ENCODE assay signal across 15 cellular contexts in genomic region chr17:35630530-35631148, GRCh38. TPM values are rescaled to one million over a fixed set of nuclear protein-coding genes. Genes with fewer than 3 reads are reported as not detected.
DNase-seq lines count a peak whose midpoint lies in the region; ATAC-seq, FAIRE-seq and TF ChIP-seq lines count a peak whose summit lies in the region.
"Had no signal": no experiment of that assay in that cellular context is flagged by ENCODE, and none has a peak within 500 bp of the region (broad histone marks: within the 10 kb centered on the region; RNA-seq: fewer than 3 reads in every experiment).

No MANE protein-coding gene starts in this region.

- no peaks in the 10 kb centered on the region for H4K20me1 ChIP-seq in HCT116 (ENCODE audit: insufficient read depth)
- H4K20me1 ChIP-seq in astrocyte (ENCODE audit: insufficient read depth, low read length): peaks cover 33% of the 10 kb centered on the region
- H4K20me1 ChIP-seq in OCI-LY7 (ENCODE audit: insufficient read depth, low read length): no peaks in the 10 kb centered on the region

- H3K36me3 Mint-ChIP-seq in astrocyte (ENCODE audit: low read depth, unreplicated experiment): peaks cover 5% of the 10 kb centered on the region

- peak; percentile 44; the same call in 1 of the 2 replicates for ATAC-seq in HCT116
- ATAC-seq: left colon had no signal

- POLR2A ChIA-PET in HCT116 (lab: Charles Lee) (no interaction called here), HEK293T (lab: Yijun Ruan, JAX) (no interaction called here), OCI-LY7 (lab: Charles Lee) (no interaction called here)

- TF ChIP-seq CTCF in HCT116 (IDR thresholded peaks at IDR 0.05 in 2 of 3, conservative IDR thresholded peaks at IDR 0.05 in 1 of 3; ENCODE audit: borderline replicate concordance in 1 of 3, insufficient read depth in 1 of 3, low read depth in 2 of 3, low read length in 2 of 3) (no peak), astrocyte (IDR thresholded peaks at IDR 0.05; ENCODE audit: insufficient read depth, low read depth, low read length) (no peak), OCI-LY7 (conservative IDR thresholded peaks at IDR 0.05; ENCODE audit: low read length) (no peak)

- no peak overlapping the region for H3K4me3 Mint-ChIP-seq in astrocyte (ENCODE audit: unreplicated experiment)
- H3K4me3 Mint-ChIP-seq: activated naive CD4-positive, alpha-beta T cell treated with anti-CD3 and anti-CD28 coated beads, Interleukin-2, amount 50 U/mL, for 24 hours; CD4-positive, CD25-positive, alpha-beta regulatory T cell had no signal

- DNase-seq in HCT116 (ENCODE audit: low read depth, low spot score) (peak; percentile 27), astrocyte (ENCODE audit: low read depth) (peak; percentile 83), hepatic stellate cell (ENCODE audit: low spot score) (peak; percentile 51), HEK293T (ENCODE audit: extremely low spot score) (no peak), frontal cortex (ENCODE audit: low spot score in 2 of 2) (no peak), OCI-LY7 (ENCODE audit: low spot score) (no peak), NCI-H2081 (lab: John Stamatoyannopoulos, UW) (no peak)
- DNase-seq: activated CD4-positive, alpha-beta T cell treated with anti-CD3 and anti-CD28 coated beads, Interleukin-2, amount 50 U/mL, for 1 hour; CD4-positive, CD25-positive, alpha-beta regulatory T cell; erythroblast; left colon; pancreas; stimulated activated CD4-positive, alpha-beta T cell treated with anti-CD3 and anti-CD28 coated beads, Interleukin-4, amount 100 ng/mL, for 1 hour had no signal

- no peak for TF ChIP-seq RAD21 in HCT116 (IDR thresholded peaks at IDR 0.05; ENCODE audit: low read depth)

- H3K79me2 ChIP-seq in ACC112 (ENCODE audit: control insufficient read depth, insufficient read depth, low read length, unreplicated experiment) (peaks cover 3% of the 10 kb centered on the region), HCT116 (ENCODE audit: insufficient read depth, low read length) (peaks cover 3% of the 10 kb centered on the region; the same call in 1 of the 2 replicates), astrocyte (ENCODE audit: insufficient read depth, low read length) (peaks cover 14% of the 10 kb centered on the region), OCI-LY7 (ENCODE audit: insufficient read depth, low read depth, low read length) (no peaks in the 10 kb centered on the region)

- H3K4me2 ChIP-seq in HCT116 (ENCODE audit: low read length): peak overlapping the region; percentile 21
- H3K4me2 ChIP-seq in astrocyte (ENCODE audit: low read length): peak overlapping the region; percentile 41
- H3K4me2 ChIP-seq in OCI-LY7 (ENCODE audit: low read length): no peak overlapping the region

- H3K9ac ChIP-seq in HCT116 (ENCODE audit: low read length) (no peak overlapping the region), astrocyte (ENCODE audit: low read length) (peak overlapping the region; percentile 26)

- intact Hi-C loops in HCT116 (cut with micrococcal nuclease): no loop called here
- intact Hi-C loops in OCI-LY7 (cut with micrococcal nuclease; ENCODE audit: unreplicated experiment): no loop called here

- H3K27me3 Mint-ChIP-seq in astrocyte (ENCODE audit: low read depth, unreplicated experiment): no peaks in the 10 kb centered on the region
- H3K27me3 Mint-ChIP-seq: activated naive CD4-positive, alpha-beta T cell treated with anti-CD3 and anti-CD28 coated beads, Interleukin-2, amount 50 U/mL, for 24 hours; CD4-positive, CD25-positive, alpha-beta regulatory T cell had no signal

- H3K9me2 ChIP-seq in HCT116 (ENCODE audit: insufficient read depth) (no peaks in the 10 kb centered on the region), OCI-LY7 (ENCODE audit: insufficient read depth, low read length) (no peaks in the 10 kb centered on the region)

- peak overlapping the region; percentile 87 for H3K27ac Mint-ChIP-seq in astrocyte (ENCODE audit: unreplicated experiment)
- H3K27ac Mint-ChIP-seq: activated naive CD4-positive, alpha-beta T cell treated with anti-CD3 and anti-CD28 coated beads, Interleukin-2, amount 50 U/mL, for 24 hours had no signal

- H3K4me3 ChIP-seq in ACC112 (ENCODE audit: low read depth, low read length) (no peak overlapping the region), HCT116 (replicated peaks in 1 of 2; ENCODE audit: low read depth in 1 of 2, low read length in 2 of 2) (no peak overlapping the region), astrocyte (ENCODE audit: insufficient read depth, low read depth, low read length) (no peak overlapping the region), OCI-LY7 (ENCODE audit: low read depth, low read length, poor library complexity, severe bottlenecking) (no peak overlapping the region)
- H3K4me3 ChIP-seq: pancreas had no signal

- H3K4me1 ChIP-seq in ACC112 (ENCODE audit: control insufficient read depth, insufficient read depth, low read length, unreplicated experiment) (peaks cover 15% of the 10 kb centered on the region), HCT116 (ENCODE audit: control insufficient read depth in 1 of 2, insufficient read depth in 2 of 2, low read length in 2 of 2) (peaks cover 4 to 15% of the 10 kb centered on the region in 2 experiments; a peak in 3 of 4 replicates), astrocyte (ENCODE audit: insufficient read depth, low read length) (peaks cover 4% of the 10 kb centered on the region), OCI-LY7 (ENCODE audit: insufficient read depth, low read length, poor library complexity, severe bottlenecking) (peaks cover 7% of the 10 kb centered on the region)
- H3K4me1 ChIP-seq: pancreas had no signal

- H3K9me3 Mint-ChIP-seq in astrocyte (ENCODE audit: unreplicated experiment): no peaks in the 10 kb centered on the region
- H3K9me3 Mint-ChIP-seq: activated naive CD4-positive, alpha-beta T cell treated with anti-CD3 and anti-CD28 coated beads, Interleukin-2, amount 50 U/mL, for 24 hours; CD4-positive, CD25-positive, alpha-beta regulatory T cell had no signal

- H2AFZ ChIP-seq in ACC112 (ENCODE audit: low read length, unreplicated experiment) (no peak overlapping the region), HCT116 (ENCODE audit: low read depth, low read length, poor library complexity, severe bottlenecking) (no peak overlapping the region), astrocyte (ENCODE audit: low read depth, low read length) (no peak overlapping the region), OCI-LY7 (ENCODE audit: low read length) (no peak overlapping the region)

- H3K27me3 ChIP-seq in ACC112 (ENCODE audit: insufficient read depth, low read length): no peaks in the 10 kb centered on the region
- H3K27me3 ChIP-seq in HCT116 (ENCODE audit: insufficient read depth, low read length): no peaks in the 10 kb centered on the region
- no peaks in the 10 kb centered on the region for H3K27me3 ChIP-seq in astrocyte (ENCODE audit: insufficient read depth, low read length)
- H3K27me3 ChIP-seq: pancreas had no signal

- H3K27ac ChIP-seq in ACC112 (ENCODE audit: low read depth, low read length) (peak overlapping the region; percentile 61), HCT116 (ENCODE audit: low read depth, low read length) (peak overlapping the region; percentile 2; the same call in 1 of the 2 replicates), astrocyte (ENCODE audit: low read depth, low read length) (peak overlapping the region; percentile 74), OCI-LY7 (ENCODE audit: low read depth, low read length, poor library complexity, severe bottlenecking) (no peak overlapping the region)
- H3K27ac ChIP-seq: pancreas had no signal

- BruUV-seq in HCT116 (replicated peaks; lab: Mats Ljungman, UMichigan): no TSS peak
- BruUV-seq in OCI-LY7 (replicated peaks; lab: Mats Ljungman, UMichigan): no TSS peak

- peak; percentile 98 for FAIRE-seq in astrocyte (lab: Jason Lieb, UNC)
- FAIRE-seq in frontal cortex (lab: Jason Lieb, UNC): no peak

- H3K36me3 ChIP-seq in ACC112 (ENCODE audit: insufficient read depth, low read length) (peaks cover 7% of the 10 kb centered on the region), HCT116 (ENCODE audit: control insufficient read depth in 1 of 2, insufficient read depth in 2 of 2, low read length in 2 of 2) (peaks cover 32 to 38% of the 10 kb centered on the region in 2 experiments; a peak in 3 of 4 replicates), astrocyte (ENCODE audit: insufficient read depth, low read length) (peaks cover 39% of the 10 kb centered on the region), OCI-LY7 (ENCODE audit: insufficient read depth, low read length) (peaks cover 57% of the 10 kb centered on the region)

- CTCF ChIA-PET in HCT116 (lab: Charles Lee) (interaction anchor here (0.6 kb wide), 1 partner anchor 174 kb away, joined by 3 read pairs; no protein-coding TSS in a partner anchor), HEK293T (lab: Yijun Ruan, JAX) (no interaction called here), OCI-LY7 (lab: Charles Lee; ENCODE audit: unreplicated experiment) (no interaction called here)

- no peak for TF ChIP-seq POLR2A in HCT116 (IDR thresholded peaks at IDR 0.05; ENCODE audit: borderline replicate concordance, extremely low read depth, insufficient read depth, insufficient read length)

- no peaks in the 10 kb centered on the region for H3K9me3 ChIP-seq in HCT116 (ENCODE audit: control insufficient read depth in 1 of 2, insufficient read depth in 1 of 2, low read depth in 1 of 2, low read length in 2 of 2)
- no peaks in the 10 kb centered on the region for H3K9me3 ChIP-seq in astrocyte (ENCODE audit: insufficient read depth, low read depth, low read length)
- no peaks in the 10 kb centered on the region for H3K9me3 ChIP-seq in OCI-LY7 (ENCODE audit: low read length)
- H3K9me3 ChIP-seq: pancreas had no signal

- RAD21 ChIA-PET in HCT116 (lab: Charles Lee; ENCODE audit: low non-redundant PET in 1 of 2, low total read pairs in 2 of 2, uncharacterized antibody in 2 of 2, unreplicated experiment in 2 of 2): no interaction called here

- H3K4me1 Mint-ChIP-seq in astrocyte (ENCODE audit: low read depth, unreplicated experiment): peaks cover 4% of the 10 kb centered on the region
- H3K4me1 Mint-ChIP-seq: activated naive CD4-positive, alpha-beta T cell treated with anti-CD3 and anti-CD28 coated beads, Interleukin-2, amount 50 U/mL, for 24 hours had no signal

TF ChIP-seq in HCT116, 20 proteins besides CTCF, POLR2A, EP300 and RAD21 (continues in another document):
- TF ChIP-seq MAX (IDR thresholded peaks at IDR 0.05): no peak

TF ChIP-seq in HEK293T, 16 proteins besides CTCF, POLR2A, EP300 and RAD21 (continues in another document):
- TF ChIP-seq CTBP1 (IDR thresholded peaks at IDR 0.05; ENCODE audit: borderline replicate concordance) (no peak), ELF4 (IDR thresholded peaks at IDR 0.05) (no peak), FOXM1 (IDR thresholded peaks at IDR 0.05; ENCODE audit: borderline replicate concordance) (no peak), FOXA1 (IDR thresholded peaks at IDR 0.05) (no peak), ARNT (IDR thresholded peaks at IDR 0.05) (no peak), HDGF (IDR thresholded peaks at IDR 0.05; ENCODE audit: borderline replicate concordance) (no peak)

RNA-seq across cellular contexts. Expression of gene AP2B1, which starts 43.5 kb away (rescaled TPM):
- 198 TPM for total RNA-seq in HCT116 (2021; ENCODE audit: unreplicated experiment)
- 98.8 and 127 TPM in 2 replicates for polyA plus RNA-seq in HCT116 (2012)
- 288 and 313 TPM in 2 replicates for total RNA-seq in astrocyte
- 126 TPM for total RNA-seq in frontal cortex
- total RNA-seq in OCI-LY7 (2014; rRNA removed; shearing (Covaris generic)): 28.9 and 51.5 TPM in 2 replicates
- 76.0 and 82.9 TPM in 2 replicates for total RNA-seq in OCI-LY7 (2022)

RNA-seq across cellular contexts. Expression of gene PEX12, which starts 52.3 kb away (rescaled TPM):
- total RNA-seq in HCT116 (2021; ENCODE audit: unreplicated experiment) (5.0 TPM), astrocyte (3.9 and 5.6 TPM in 2 replicates), frontal cortex (6.1 TPM), OCI-LY7 (2022) (7.6 and 9.5 TPM in 2 replicates)
- polyA plus RNA-seq in HCT116 (2012): 3.0 and 5.6 TPM in 2 replicates
- 4.3 and 6.8 TPM in 2 replicates for total RNA-seq in OCI-LY7 (2014; rRNA removed; shearing (Covaris generic))

Comparison
In these comparisons a context has a peak if more than half of its experiments do, and no peak if none do; other contexts are left out.
1. DNase-seq: peak in HCT116 (single experiment), astrocyte (single experiment) and hepatic stellate cell (single experiment); none in HEK293T (single experiment), frontal cortex (0 of 2), OCI-LY7 (single experiment) and NCI-H2081 (0 of 2).